Comparison of ENCODE assay signal across 29 cellular contexts in the genomic region with DNA sequence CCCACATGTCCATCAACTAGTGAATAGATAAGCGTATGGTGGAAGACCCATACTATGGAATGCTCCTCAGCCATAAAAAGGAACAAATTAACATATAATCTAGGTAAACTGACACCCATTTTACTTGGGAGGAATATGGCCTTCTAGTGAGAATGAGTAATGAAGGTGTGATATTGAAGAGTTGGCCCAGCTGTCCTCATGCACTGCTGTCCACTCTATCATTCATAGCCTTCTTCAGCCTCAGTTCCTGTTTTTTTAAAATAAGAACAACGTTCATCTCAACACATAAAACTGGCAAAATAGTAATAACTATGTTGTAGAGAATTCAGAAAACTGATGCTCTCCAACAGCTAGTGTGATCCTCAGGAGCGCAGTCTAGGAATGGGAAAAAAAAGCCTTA.
"Had no signal": no experiment of that assay in that cellular context is flagged by ENCODE, and none has a peak within 500 bp of the region (broad histone marks: within the 10 kb centered on the region; RNA-seq: fewer than 3 reads in every experiment).

No MANE protein-coding gene starts in this region.

- H3K9me3 ChIP-seq: esophagus squamous epithelium, lower lobe of right lung, mucosa of descending colon, neutrophil, testis, tibial artery, upper lobe of left lung had no signal

- H3K27me3 Mint-ChIP-seq: progenitor cell of endocrine pancreas had no signal

- H3K4me2 ChIP-seq: smooth muscle cell had no signal

- H3K36me3 ChIP-seq: esophagus squamous epithelium, lower lobe of right lung, neutrophil, tibial artery, upper lobe of left lung had no signal

- H3K4me1 ChIP-seq: esophagus squamous epithelium, lower lobe of right lung, parathyroid adenoma, testis, tibial artery had no signal

- H2AFZ ChIP-seq: parathyroid adenoma had no signal

- H3K36me3 Mint-ChIP-seq: natural killer cell treated with Interleukin-12 subunit alpha and Interleukin-12 subunit beta and Interleukin-15 and Interleukin-18, amount 100 ng/mL, for 72 hours had no signal

- DNase-seq: dorsolateral prefrontal cortex; effector CD4-positive, alpha-beta T cell; erythroblast; esophagus squamous epithelium; foreskin melanocyte; glutamatergic neuron; left ventricle myocardium superior; lower lobe of right lung; mucosa of descending colon; naive B cell; stimulated activated CD4-positive, alpha-beta T cell treated with anti-CD3 and anti-CD28 coated beads, Interleukin-12 subunit alpha, Interleukin-12 subunit beta, amount 100 ng/mL, for 4 hours; stimulated activated CD4-positive, alpha-beta T cell treated with anti-CD3 and anti-CD28 coated beads, Interleukin-1b, Interleukin-23, amount 100 ng/mL, for 48 hours; stimulated activated CD4-positive, alpha-beta T cell treated with anti-CD3 and anti-CD28 coated beads, Interleukin-4, amount 100 ng/mL, for 1 hour; stimulated activated CD8-positive, alpha-beta memory T cell treated with anti-CD3 and anti-CD28 coated beads, Interleukin-4, amount 100 ng/mL, for 48 hours; stimulated activated naive CD8-positive, alpha-beta T cell treated with anti-CD3 and anti-CD28 coated beads, Interleukin-15, Interleukin-2, amounts not matched to agents 100 U/mL and 50 U/mL, for 24 hours; substantia nigra; testis; tibial artery; upper lobe of left lung had no signal

- H3K4me3 ChIP-seq: dorsolateral prefrontal cortex, esophagus squamous epithelium, lower lobe of right lung, mucosa of descending colon, smooth muscle cell, testis, tibial artery, upper lobe of left lung had no signal

- H3K27ac Mint-ChIP-seq: natural killer cell treated with Interleukin-12 subunit alpha and Interleukin-12 subunit beta and Interleukin-15 and Interleukin-18, amount 100 ng/mL, for 72 hours; progenitor cell of endocrine pancreas had no signal

- H3K79me2 ChIP-seq: parathyroid adenoma had no signal

- H3K9me3 Mint-ChIP-seq: natural killer cell treated with Interleukin-12 subunit alpha and Interleukin-12 subunit beta and Interleukin-15 and Interleukin-18, amount 100 ng/mL, for 72 hours had no signal

- FAIRE-seq: colon, keratinocyte, urothelium cell line had no signal

- H3K9ac ChIP-seq: parathyroid adenoma had no signal

- H3K27ac ChIP-seq: dorsolateral prefrontal cortex, esophagus squamous epithelium, lower lobe of right lung, neutrophil, parathyroid adenoma, testis, tibial artery, upper lobe of left lung had no signal

- H3K27me3 ChIP-seq: esophagus squamous epithelium, neutrophil, testis, tibial artery, upper lobe of left lung had no signal

- H3K4me3 Mint-ChIP-seq: naive B cell; natural killer cell treated with Interleukin-12 subunit alpha and Interleukin-12 subunit beta and Interleukin-15 and Interleukin-18, amount 100 ng/mL, for 72 hours; neural crest cell had no signal

- H3K4me1 Mint-ChIP-seq: neural crest cell had no signal

- ATAC-seq: left ventricle myocardium superior; lower lobe of right lung; mucosa of descending colon; sciatic nerve; stimulated activated naive CD8-positive, alpha-beta T cell treated with anti-CD3 and anti-CD28 coated beads, Interleukin-15, Interleukin-2, amounts not matched to agents 100 U/mL and 50 U/mL, for 24 hours had no signal
